18 cellular contexts compared by ENCODE assay signal in the genomic region with DNA sequence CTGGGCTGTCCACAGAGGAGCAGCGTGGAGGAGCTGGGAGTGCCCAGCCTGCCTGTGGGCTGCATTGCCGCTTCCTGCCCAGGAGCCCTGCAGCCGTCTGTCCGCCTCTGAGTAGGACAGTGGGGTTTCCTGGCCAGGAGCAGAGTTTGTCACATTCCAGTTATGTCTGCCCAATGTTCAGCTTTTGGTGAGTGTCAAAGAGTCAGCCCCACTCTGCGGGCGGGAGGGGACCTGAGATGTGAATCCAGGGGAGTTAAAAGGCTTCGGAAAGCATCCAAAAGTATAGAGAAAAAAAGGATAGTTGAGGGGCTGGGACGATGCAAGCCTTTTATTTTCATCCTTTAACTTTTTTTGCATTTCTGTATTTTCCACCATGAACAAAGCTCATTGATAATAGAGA. TPM values are rescaled to one million over a fixed set of nuclear protein-coding genes. Genes with fewer than 3 reads are reported as not detected.
DNase-seq lines count a peak whose midpoint lies in the region; ATAC-seq, FAIRE-seq and TF ChIP-seq lines count a peak whose summit lies in the region.
"Had no signal": no experiment of that assay in that cellular context is flagged by ENCODE, and none has a peak within 500 bp of the region (broad histone marks: within the 10 kb centered on the region; RNA-seq: fewer than 3 reads in every experiment).

No MANE protein-coding gene starts in this region.

- no peak overlapping the region for H3K27ac Mint-ChIP-seq in nephron progenitor cell

- ATAC-seq in left cardiac atrium, result no peak
- no peak for ATAC-seq in GM21786 (IDR thresholded peaks at IDR 0.05; ENCODE audit: unreplicated experiment)

- TF ChIP-seq CTCF in cardiac muscle cell (IDR thresholded peaks at IDR 0.05; ENCODE audit: low read depth, low read length), result no peak
- TF ChIP-seq CTCF in nephron progenitor cell (IDR thresholded peaks at IDR 0.05), result no peak
- TF ChIP-seq CTCF in MM.1S (IDR thresholded peaks at IDR 0.05; ENCODE audit: low read length), result no peak

- H3K9me3 ChIP-seq in cardiac muscle cell (ENCODE audit: low read depth) (no peaks in the 10 kb centered on the region), MM.1S (replicated peaks; ENCODE audit: insufficient read depth, low read length) (no peaks in the 10 kb centered on the region)
- H3K9me3 ChIP-seq: HAP-1, Peyer's patch, SK-N-SH had no signal

- peaks cover 67% of the 10 kb centered on the region for H3K4me1 Mint-ChIP-seq in nephron progenitor cell

- peaks cover 75% of the 10 kb centered on the region for H3K27me3 Mint-ChIP-seq in nephron progenitor cell (ENCODE audit: low read depth, poor library complexity)

- no peaks in the 10 kb centered on the region for H3K36me3 ChIP-seq in cardiac muscle cell
- no peaks in the 10 kb centered on the region for H3K36me3 ChIP-seq in MM.1S (replicated peaks; ENCODE audit: insufficient read depth, low read length)
- H3K36me3 ChIP-seq: HAP-1, Peyer's patch had no signal

- DNase-seq in cardiac muscle cell (ENCODE audit: low read depth in 1 of 2, low spot score in 1 of 2), result no peak
- no peak for DNase-seq in left cardiac atrium
- DNase-seq in erythroblast (lab: John Stamatoyannopoulos, UW), result peak; percentile 53 to 63
- DNase-seq in nephron progenitor cell, result no peak
- DNase-seq in H54 (ENCODE audit: insufficient read length, low spot score), result no peak
- DNase-seq in MM.1S, result no peak
- no peak for DNase-seq in HuH-7 (ENCODE audit: low spot score)
- DNase-seq: 8988T, C1 segment of cervical spinal cord, DMS153, NCI-H146, NCI-H2081 treated with DMSO at 0.1 percent for 48 hours, NCI-H524 treated with DMSO at 0.1 percent for 48 hours, Peyer's patch, Right ventricle myocardium superior, SK-N-SH had no signal

- no peaks in the 10 kb centered on the region for H3K36me3 Mint-ChIP-seq in nephron progenitor cell (ENCODE audit: low read depth)

- no peaks in the 10 kb centered on the region for H3K9me2 ChIP-seq in MM.1S (replicated peaks; ENCODE audit: insufficient read depth, low read length)
- H3K9me2 ChIP-seq: SK-N-SH had no signal

- H3K4me3 ChIP-seq in cardiac muscle cell, result no peak overlapping the region
- H3K4me3 ChIP-seq in MM.1S (ENCODE audit: low read length), result no peak overlapping the region
- H3K4me3 ChIP-seq: HAP-1, Peyer's patch had no signal

- H3K27ac ChIP-seq in cardiac muscle cell (peak overlapping the region; percentile 38), MM.1S (ENCODE audit: low read length) (no peak overlapping the region)
- H3K27ac ChIP-seq: Peyer's patch had no signal

- H3K4me3 Mint-ChIP-seq in nephron progenitor cell, result peak overlapping the region; percentile 45

- TF ChIP-seq POLR2A in erythroblast (IDR thresholded peaks at IDR 0.05; ENCODE audit: low read length), result no peak
- TF ChIP-seq POLR2A in H54 (IDR thresholded peaks at IDR 0.05; ENCODE audit: low read depth, low read length), result no peak

- no peak for FAIRE-seq in H54 (lab: Jason Lieb, UNC)

- no peaks in the 10 kb centered on the region for H3K79me2 ChIP-seq in MM.1S (ENCODE audit: low read length)

- intact Hi-C loops in left cardiac atrium (cut with DNase I), result loop anchor here in 1 of 2 donors (5.0 kb wide), 1 partner anchor 186 kb away; no protein-coding TSS in a partner anchor

- H3F3A ChIP-seq in MM.1S (ENCODE audit: insufficient read depth, low read length), result no peaks in the 10 kb centered on the region

- H3K9ac ChIP-seq in MM.1S (ENCODE audit: low read length), result no peak overlapping the region
- H3K9ac ChIP-seq: SK-N-SH had no signal

- H2AFZ ChIP-seq in MM.1S (ENCODE audit: low read length), result no peak overlapping the region

- no peak overlapping the region for H3K4me2 ChIP-seq in MM.1S (ENCODE audit: low read depth, low read length)
- H3K4me2 ChIP-seq: SK-N-SH had no signal

- H3K9me3 Mint-ChIP-seq in nephron progenitor cell, result no peaks in the 10 kb centered on the region

- no peaks in the 10 kb centered on the region for H4K20me1 ChIP-seq in MM.1S (ENCODE audit: insufficient read depth, low read length)

- H3K4me1 ChIP-seq in cardiac muscle cell (ENCODE audit: low read depth), result peaks cover 95% of the 10 kb centered on the region
- H3K4me1 ChIP-seq in MM.1S (ENCODE audit: low read length), result no peaks in the 10 kb centered on the region
- H3K4me1 ChIP-seq: HAP-1 had no signal

- no peaks in the 10 kb centered on the region for H3K27me3 ChIP-seq in cardiac muscle cell
- H3K27me3 ChIP-seq in MM.1S (replicated peaks; ENCODE audit: insufficient read depth, low read length), result peaks cover 97% of the 10 kb centered on the region
- H3K27me3 ChIP-seq: Peyer's patch had no signal

RNA-seq across cellular contexts. Expression of a gene that starts 7.2 kb away (rescaled TPM):
- total RNA-seq in cardiac muscle cell (79.0 and 103 TPM in 2 replicates), left cardiac atrium (1 to 10 TPM; 4.3 to 9.3 TPM)
- polyA plus RNA-seq in cardiac muscle cell, result 66.8 and 96.5 TPM in 2 replicates
- polyA plus RNA-seq: SK-N-SH had no signal

RNA-seq across cellular contexts. Expression of a gene that starts 55.6 kb away (rescaled TPM):
- total RNA-seq in cardiac muscle cell, result not detected in 2 replicates
- polyA plus RNA-seq in cardiac muscle cell, result not detected in 2 replicates
- not detected for total RNA-seq in left cardiac atrium
- total RNA-seq: Right ventricle myocardium superior had no signal
- polyA plus RNA-seq: SK-N-SH had no signal

Comparison
In these comparisons a context has a peak if more than half of its experiments do, and no peak if none do; other contexts are left out.
1. DNase-seq: peak in erythroblast (2 of 2); none in cardiac muscle cell (0 of 2), left cardiac atrium (single experiment), nephron progenitor cell (single experiment), H54 (single experiment), MM.1S (single experiment) and HuH-7 (single experiment).